Comparison of ENCODE assay signal across 26 cellular contexts in the genomic region with DNA sequence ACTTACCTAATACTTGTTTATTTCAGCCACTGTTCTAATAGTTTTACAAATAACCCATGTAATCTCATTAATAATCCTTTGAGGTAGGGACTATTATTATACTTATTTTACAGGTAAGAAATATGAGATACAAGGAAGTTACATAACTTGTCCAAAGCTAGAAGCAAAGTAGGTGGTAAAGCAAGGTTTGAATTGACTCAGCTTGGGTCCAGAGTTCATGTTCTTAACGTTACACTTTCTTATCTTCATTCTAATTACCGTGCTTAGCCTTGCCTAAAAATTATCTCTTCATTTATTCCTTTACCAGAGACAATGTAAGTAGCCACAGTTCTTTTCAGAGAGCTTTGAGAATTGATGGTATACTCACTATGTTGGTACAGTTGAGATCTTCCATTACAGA.
DNase-seq lines count a peak whose midpoint lies in the region; ATAC-seq, FAIRE-seq and TF ChIP-seq lines count a peak whose summit lies in the region.
"Had no signal": no experiment of that assay in that cellular context is flagged by ENCODE, and none has a peak within 500 bp of the region (broad histone marks: within the 10 kb centered on the region; RNA-seq: fewer than 3 reads in every experiment).

No MANE protein-coding gene starts in this region.

- DNase-seq in GM12878 (ENCODE audit: low read depth, low spot score) (no peak), hepatocyte (ENCODE audit: low spot score) (peak; percentile 12), adrenal gland (no peak)
- DNase-seq in activated CD8-positive, alpha-beta memory T cell treated with anti-CD3 and anti-CD28 coated beads, Interleukin-2, amount 50 U/mL, for 48 hours, result no peak
- DNase-seq: 8988T; ACHN; BE2C; C1 segment of cervical spinal cord; CD4-positive, alpha-beta memory T cell; CD4-positive, CD25-positive, alpha-beta regulatory T cell; CD8-positive, alpha-beta memory T cell; COR-L47; DMS 273 treated with DMSO at 0.1 percent for 48 hours; DMS153; DMS53; DMS79; DND-41; EL; GDM1 had no signal

- H3K79me2 ChIP-seq in GM12878 (ENCODE audit: control insufficient read depth, insufficient read depth, low read length), result no peaks in the 10 kb centered on the region
- H3K79me2 ChIP-seq in hepatocyte, result no peaks in the 10 kb centered on the region

- SMC1A ChIA-PET in GM12878 (lab: Charles Lee; ENCODE audit: uncharacterized antibody, unreplicated experiment), result interaction anchor here (1.3 kb wide), 1 partner anchor 10 kb away, joined by 3 read pairs; no protein-coding TSS in a partner anchor

- ATAC-seq in GM18870 (IDR thresholded peaks at IDR 0.05; ENCODE audit: unreplicated experiment) (peak; percentile 48), GM12878 (peak; percentile 69), GM21423 (IDR thresholded peaks at IDR 0.05; ENCODE audit: unreplicated experiment) (no peak), HG02885 (IDR thresholded peaks at IDR 0.05; ENCODE audit: poor library complexity, unreplicated experiment) (no peak)

- intact Hi-C loops in GM12878 (cut with micrococcal nuclease; ENCODE audit: unreplicated experiment), result no loop called here
- intact Hi-C loops in adrenal gland (cut with DNase I), result no loop called here

- TF ChIP-seq CTCF in GM12878 (IDR thresholded peaks at IDR 0.05 in 2 of 3, conservative IDR thresholded peaks at IDR 0.05 in 1 of 3; ENCODE audit: control insufficient read depth in 2 of 3, extremely low read depth in 1 of 3, insufficient read depth in 1 of 3, low read depth in 3 of 3, low read length in 3 of 3) (no peak), hepatocyte (IDR thresholded peaks at IDR 0.05; ENCODE audit: poor library complexity) (no peak), adrenal gland (IDR thresholded peaks at IDR 0.05) (no peak)

- FAIRE-seq in GM12878 (lab: Jason Lieb, UNC), result no peak
- FAIRE-seq: A204.1, GM12891, GM19239 had no signal

- TF ChIP-seq EP300 in GM12878 (IDR thresholded peaks at IDR 0.05; ENCODE audit: borderline replicate concordance in 1 of 2, control insufficient read depth in 1 of 2, low read depth in 2 of 2, low read length in 2 of 2), result no peak

- in situ Hi-C loops in GM12878 (cut with MboI), result no loop called here

- H3K9me2 ChIP-seq in hepatocyte (replicated peaks; ENCODE audit: insufficient read depth), result no peaks in the 10 kb centered on the region

- RAD21 ChIA-PET in GM12878 (lab: Charles Lee; ENCODE audit: unreplicated experiment), result no interaction called here

- BruUV-seq in GM12878 (replicated peaks; lab: Mats Ljungman, UMichigan), result no TSS peak

- H3K27me3 ChIP-seq in GM12878 (replicated peaks in 1 of 2; ENCODE audit: control insufficient read depth in 2 of 2, insufficient read depth in 2 of 2, low read length in 1 of 2), result no peaks in the 10 kb centered on the region
- no peaks in the 10 kb centered on the region for H3K27me3 ChIP-seq in hepatocyte
- H3K27me3 ChIP-seq in adrenal gland, result no peaks in the 10 kb centered on the region
- H3K27me3 ChIP-seq: BE2C, BLaER1 had no signal

- H3K9me3 ChIP-seq in GM12878 (replicated peaks; ENCODE audit: control insufficient read depth, insufficient read depth, low read length) (no peaks in the 10 kb centered on the region), hepatocyte (ENCODE audit: low read depth) (no peaks in the 10 kb centered on the region), adrenal gland (replicated peaks in 1 of 3) (no peaks in the 10 kb centered on the region)
- H3K9me3 ChIP-seq: BE2C, BLaER1 had no signal

- POLR2A ChIA-PET in GM12878 (lab: Charles Lee), result no interaction called here

- H3K9ac ChIP-seq in GM12878 (ENCODE audit: control insufficient read depth, insufficient read depth, low read length), result no peak overlapping the region
- H3K9ac ChIP-seq: BLaER1 had no signal

- H3K4me3 ChIP-seq in GM12878 (no peak overlapping the region), hepatocyte (no peak overlapping the region), adrenal gland (no peak overlapping the region)
- H3K4me3 ChIP-seq: BLaER1 had no signal

- H3K4me1 ChIP-seq in GM12878 (ENCODE audit: control insufficient read depth, insufficient read depth, low read length), result no peaks in the 10 kb centered on the region
- no peaks in the 10 kb centered on the region for H3K4me1 ChIP-seq in hepatocyte (ENCODE audit: insufficient read depth)
- H3K4me1 ChIP-seq in adrenal gland (replicated peaks in 1 of 2), result no peaks in the 10 kb centered on the region
- H3K4me1 ChIP-seq: BE2C, BLaER1 had no signal

- H3K27ac ChIP-seq in GM12878 (ENCODE audit: control insufficient read depth, insufficient read depth) (no peak overlapping the region), hepatocyte (no peak overlapping the region), adrenal gland (no peak overlapping the region)
- H3K27ac ChIP-seq: BLaER1 had no signal

- H3K36me3 ChIP-seq in GM12878 (ENCODE audit: control insufficient read depth in 2 of 2, insufficient read depth in 2 of 2, low read length in 1 of 2) (no peaks in the 10 kb centered on the region), hepatocyte (replicated peaks; ENCODE audit: insufficient read depth, low read depth) (no peaks in the 10 kb centered on the region), adrenal gland (replicated peaks in 1 of 2) (no peaks in the 10 kb centered on the region)
- H3K36me3 ChIP-seq: BE2C, BLaER1 had no signal

- CTCF ChIA-PET in GM12878 (lab: Yijun Ruan, JAX), result interaction anchor here (0.6 kb wide), 1 partner anchor 1456 kb away, joined by 3 read pairs; no protein-coding TSS in a partner anchor

- TF ChIP-seq RAD21 in GM12878 (IDR thresholded peaks at IDR 0.05; ENCODE audit: insufficient read depth, low read depth, low read length), result no peak

- no peak for TF ChIP-seq POLR2A in GM12878 (IDR thresholded peaks at IDR 0.05; ENCODE audit: low read depth, low read length)
- no peak for TF ChIP-seq POLR2A in adrenal gland (IDR thresholded peaks at IDR 0.05)

- H2AFZ ChIP-seq in GM12878 (ENCODE audit: control insufficient read depth, low read depth, low read length), result no peak overlapping the region
- no peak overlapping the region for H2AFZ ChIP-seq in hepatocyte

- WGBS in GM12878 (ENCODE audit: insufficient coverage, insufficient replicate concordance, low lambda C conversion rate, missing lambda C conversion rate), result 2% methylated on average over 2 of the region's 2 CpGs
- WGBS in hepatocyte (ENCODE audit: low lambda C conversion rate, missing lambda C conversion rate), result 44% methylated on average over 2 of the region's 2 CpGs
- WGBS in adrenal gland, 4 donors, result 57 to 76% (median 59%) methylated on average over 2 of the region's 2 CpGs

- H4K20me1 ChIP-seq in GM12878 (ENCODE audit: control insufficient read depth, insufficient read depth) (no peaks in the 10 kb centered on the region), hepatocyte (ENCODE audit: insufficient read depth, poor library complexity, severe bottlenecking) (no peaks in the 10 kb centered on the region)
- H4K20me1 ChIP-seq: BLaER1 had no signal

- H3K4me2 ChIP-seq in GM12878 (ENCODE audit: control insufficient read depth, insufficient read depth) (no peak overlapping the region), hepatocyte (no peak overlapping the region)
- H3K4me2 ChIP-seq: BLaER1 had no signal

TF ChIP-seq in GM12878, 131 proteins besides CTCF, POLR2A, EP300 and RAD21 (continues in another document):
- TF ChIP-seq ASH2L (IDR thresholded peaks at IDR 0.05; ENCODE audit: borderline replicate concordance, low read depth), result no peak
- no peak for TF ChIP-seq PRDM15 (CRISPR knock-in tag; IDR thresholded peaks at IDR 0.05)
- no peak for TF ChIP-seq BRCA1 (IDR thresholded peaks at IDR 0.05; ENCODE audit: low read depth, low read length)
- TF ChIP-seq, protein P1, sequence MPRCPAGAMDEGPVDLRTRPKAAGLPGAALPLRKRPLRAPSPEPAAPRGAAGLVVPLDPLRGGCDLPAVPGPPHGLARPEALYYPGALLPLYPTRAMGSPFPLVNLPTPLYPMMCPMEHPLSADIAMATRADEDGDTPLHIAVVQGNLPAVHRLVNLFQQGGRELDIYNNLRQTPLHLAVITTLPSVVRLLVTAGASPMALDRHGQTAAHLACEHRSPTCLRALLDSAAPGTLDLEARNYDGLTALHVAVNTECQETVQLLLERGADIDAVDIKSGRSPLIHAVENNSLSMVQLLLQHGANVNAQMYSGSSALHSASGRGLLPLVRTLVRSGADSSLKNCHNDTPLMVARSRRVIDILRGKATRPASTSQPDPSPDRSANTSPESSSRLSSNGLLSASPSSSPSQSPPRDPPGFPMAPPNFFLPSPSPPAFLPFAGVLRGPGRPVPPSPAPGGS (IDR thresholded peaks at IDR 0.05; ENCODE audit: borderline replicate concordance, insufficient read depth, low read depth, low read length, poor library complexity, severe bottlenecking), result no peak
- TF ChIP-seq RELA (IDR thresholded peaks at IDR 0.05; ENCODE audit: borderline replicate concordance, partially characterized antibody), result no peak
- TF ChIP-seq MTA2 (IDR thresholded peaks at IDR 0.05; ENCODE audit: low read depth), result peak; percentile 73; the same call in 1 of the 2 replicates
- TF ChIP-seq NFIC (IDR thresholded peaks at IDR 0.05; ENCODE audit: low read depth, low read length), result no peak
- no peak for TF ChIP-seq IKZF2 (IDR thresholded peaks at IDR 0.05)
- 0 out of 2 replicates have a peak, but pooled peaks have one; percentile 19 for TF ChIP-seq ATF7 (IDR thresholded peaks at IDR 0.05; ENCODE audit: low read depth)

Comparison
In these comparisons a context has a peak if more than half of its experiments do, and no peak if none do; other contexts are left out.
1. ATAC-seq: peak in GM18870 (single experiment) and GM12878 (single experiment); none in GM21423 (single experiment) and HG02885 (single experiment).